ENCODE assay signal across 25 cellular contexts in the genomic region with DNA sequence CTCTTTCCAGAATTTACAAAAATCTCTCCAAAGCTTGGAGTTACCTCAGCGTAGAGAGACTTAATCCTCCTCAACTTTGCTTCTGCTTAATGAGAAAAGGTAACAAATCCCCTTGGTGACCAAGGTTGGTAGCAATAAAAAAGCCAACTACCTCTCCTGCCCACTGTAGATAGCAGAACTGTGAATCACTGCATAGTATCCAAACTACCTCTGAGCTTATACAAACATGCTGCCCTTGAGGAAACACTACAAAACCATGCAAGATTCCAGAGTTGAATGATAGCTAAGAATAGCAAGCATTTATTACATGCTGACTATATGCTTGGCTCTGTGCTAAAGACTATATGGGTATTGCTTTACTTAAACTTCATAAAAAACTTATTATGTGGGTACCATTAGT. TPM values are rescaled to one million over a fixed set of nuclear protein-coding genes. Genes with fewer than 3 reads are reported as not detected.
DNase-seq lines count a peak whose midpoint lies in the region; FAIRE-seq and TF ChIP-seq lines count a peak whose summit lies in the region.
"Had no signal": no experiment of that assay in that cellular context is flagged by ENCODE, and none has a peak within 500 bp of the region (broad histone marks: within the 10 kb centered on the region; RNA-seq: fewer than 3 reads in every experiment).

No MANE protein-coding gene starts in this region.

- no peaks in the 10 kb centered on the region for H3K27me3 ChIP-seq in kidney epithelial cell (ENCODE audit: control insufficient read depth, insufficient read depth, low read length)

- H3K9me3 Mint-ChIP-seq in nephron progenitor cell, result no peaks in the 10 kb centered on the region

- in situ Hi-C loops in astrocyte of the spinal cord (cut with HindIII; ENCODE audit: low sequenced_read_pairs), result no loop called here

- FAIRE-seq in HTR-8/SVneo (lab: Jason Lieb, UNC), result peak; percentile 72

- H3K4me1 Mint-ChIP-seq in nephron progenitor cell, result peaks cover 30% of the 10 kb centered on the region

- no peak overlapping the region for H3K4me3 Mint-ChIP-seq in nephron progenitor cell
- H3K4me3 Mint-ChIP-seq: CD4-positive, alpha-beta T cell had no signal

- peak; percentile 29 for DNase-seq in AG08396 (ENCODE audit: low spot score)
- peak; percentile 24 for DNase-seq in HTR-8/SVneo (ENCODE audit: insufficient read length, low spot score)
- DNase-seq in astrocyte of the spinal cord (ENCODE audit: low read depth, low spot score), result peak; percentile 69
- peak; percentile 70 for DNase-seq in kidney epithelial cell (ENCODE audit: low read depth)
- no peak for DNase-seq in nephron progenitor cell
- no peak for DNase-seq in stimulated activated CD4-positive, alpha-beta T cell treated with anti-CD3 and anti-CD28 coated beads, Interleukin-4, amount 100 ng/mL, for 24 hours
- DNase-seq in GM19238 (ENCODE audit: insufficient read length, low spot score), result no peak
- no peak for DNase-seq in hypothalamus (lab: John Stamatoyannopoulos, UW)
- DNase-seq: ACHN; activated CD4-positive, alpha-beta T cell treated with anti-CD3 and anti-CD28 coated beads, Interleukin-2, amount 50 U/mL, for 1 hour; activated CD8-positive, alpha-beta memory T cell treated with anti-CD3 and anti-CD28 coated beads, Interleukin-2, amount 50 U/mL, for 48 hours; activated gamma-delta T cell treated with Interleukin-2 at 50 U/mL for 16 hours; amygdala; CD4-positive, alpha-beta T cell; DMS153; Karpas-422; NCI-H1092 treated with DMSO at 0.1 percent for 48 hours; NCI-H2081; NCI-H524; psoas muscle; SHP77; spleen; stimulated activated CD8-positive, alpha-beta memory T cell treated with anti-CD3 and anti-CD28 coated beads, Interleukin-4, amount 100 ng/mL, for 48 hours had no signal

- H3K36me3 Mint-ChIP-seq in nephron progenitor cell (ENCODE audit: low read depth), result no peaks in the 10 kb centered on the region

- H3K4me3 ChIP-seq in astrocyte of the spinal cord (ENCODE audit: low read depth, low read length) (no peak overlapping the region), kidney epithelial cell (ENCODE audit: low read depth, low read length) (no peak overlapping the region)
- H3K4me3 ChIP-seq: psoas muscle, spleen, suprapubic skin had no signal

- peaks cover 6% of the 10 kb centered on the region for H3K27me3 Mint-ChIP-seq in nephron progenitor cell (ENCODE audit: low read depth, poor library complexity)

- no peaks in the 10 kb centered on the region for H3K36me3 ChIP-seq in kidney epithelial cell (ENCODE audit: control insufficient read depth, insufficient read depth, low read length)
- H3K36me3 ChIP-seq: spleen, suprapubic skin had no signal

- H3K27ac Mint-ChIP-seq in nephron progenitor cell, result no peak overlapping the region
- H3K27ac Mint-ChIP-seq: CD4-positive, alpha-beta T cell had no signal

- no peak for TF ChIP-seq CTCF in astrocyte of the spinal cord (IDR thresholded peaks at IDR 0.05; ENCODE audit: low read depth, low read length)
- no peak for TF ChIP-seq CTCF in kidney epithelial cell (IDR thresholded peaks at IDR 0.05; ENCODE audit: insufficient read depth, low read length, poor library complexity, severe bottlenecking)
- TF ChIP-seq CTCF in nephron progenitor cell (IDR thresholded peaks at IDR 0.05), result no peak

RNA-seq across cellular contexts. Expression of gene ADAMTS12, which starts 2.8 kb away (rescaled TPM):
- 3.4 and 4.1 TPM in 2 replicates for total RNA-seq in kidney epithelial cell
- total RNA-seq: T-helper 1 cell treated with Interleukin-12 subunit alpha and Interleukin-12 subunit beta and Interleukin-4 antibody, amounts not matched to agents 30 ng/mL and 1 ng/mL, for 36 hours had no signal

RNA-seq across cellular contexts. Expression of gene RXFP3, which starts 41.6 kb away (rescaled TPM):
- 0.82 TPM in 1 of 2 replicates, not detected in the other for total RNA-seq in kidney epithelial cell
- total RNA-seq: CD4-positive, alpha-beta T cell; psoas muscle; spleen; suprapubic skin; T-helper 1 cell treated with Interleukin-12 subunit alpha and Interleukin-12 subunit beta and Interleukin-4 antibody, amounts not matched to agents 30 ng/mL and 1 ng/mL, for 36 hours had no signal

Comparison
In these comparisons a context has a peak if more than half of its experiments do, and no peak if none do; other contexts are left out.
1. DNase-seq: peak in AG08396 (single experiment), HTR-8/SVneo (single experiment), astrocyte of the spinal cord (single experiment) and kidney epithelial cell (single experiment); none in nephron progenitor cell (single experiment), stimulated activated CD4-positive, alpha-beta T cell treated with anti-CD3 and anti-CD28 coated beads, Interleukin-4, amount 100 ng/mL, for 24 hours (single experiment), GM19238 (single experiment) and hypothalamus (0 of 51).